Comparison of ENCODE assay signal across 14 cellular contexts in the genomic region with DNA sequence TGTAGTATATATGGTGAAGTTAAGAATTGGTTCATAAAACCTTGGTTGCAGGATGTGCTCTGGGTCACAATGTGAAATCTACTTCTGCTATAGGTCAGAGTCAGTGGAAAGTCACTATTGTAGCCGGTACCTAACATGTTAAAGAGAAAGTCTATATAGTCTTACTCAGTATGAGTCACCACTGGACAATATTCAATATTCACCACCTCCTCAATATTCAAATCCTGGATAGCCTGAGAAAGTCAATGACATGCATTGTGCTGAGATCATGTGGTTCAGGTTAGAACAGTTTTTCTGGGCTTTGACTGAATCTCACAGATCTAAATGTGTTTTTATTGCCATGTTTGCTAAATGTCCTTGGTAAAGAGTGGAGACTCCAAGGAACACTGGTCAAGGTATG.
A peak's percentile ranks its signal among the peaks of the same experiment; 100 is the strongest.
DNase-seq lines count a peak whose midpoint lies in the region; FAIRE-seq and TF ChIP-seq lines count a peak whose summit lies in the region.
"Had no signal": no experiment of that assay in that cellular context is flagged by ENCODE, and none has a peak within 500 bp of the region (broad histone marks: within the 10 kb centered on the region; RNA-seq: fewer than 3 reads in every experiment).

No MANE protein-coding gene starts in this region.

- POLR2A ChIA-PET in endothelial cell of umbilical vein (lab: Charles Lee) = no interaction called here

- no peaks in the 10 kb centered on the region for H3K36me3 Mint-ChIP-seq in osteocyte (ENCODE audit: unreplicated experiment)

- H4K20me1 ChIP-seq in endothelial cell of umbilical vein (replicated peaks; ENCODE audit: control insufficient read depth, extremely low read depth, insufficient read depth, low read length) = no peaks in the 10 kb centered on the region

- no peaks in the 10 kb centered on the region for H3K9me3 ChIP-seq in endothelial cell of umbilical vein (replicated peaks; ENCODE audit: control insufficient read depth, insufficient read depth, low read length)
- no peaks in the 10 kb centered on the region for H3K9me3 ChIP-seq in thyroid gland

- no peak for TF ChIP-seq POLR2A in H54 (IDR thresholded peaks at IDR 0.05; ENCODE audit: low read depth, low read length)
- no peak for TF ChIP-seq POLR2A in endothelial cell of umbilical vein (IDR thresholded peaks at IDR 0.05; ENCODE audit: low read depth, low read length)
- TF ChIP-seq POLR2A in thyroid gland (IDR thresholded peaks at IDR 0.05) = no peak

- no peak overlapping the region for H2AFZ ChIP-seq in endothelial cell of umbilical vein (ENCODE audit: low read depth, low read length)

- H3K9ac ChIP-seq in endothelial cell of umbilical vein (replicated peaks; ENCODE audit: extremely low read depth, insufficient read depth, low read length) = no peak overlapping the region

- H3K4me1 Mint-ChIP-seq in osteocyte (ENCODE audit: unreplicated experiment) = peaks cover 65% of the 10 kb centered on the region
- H3K4me1 Mint-ChIP-seq: B cell had no signal

- intact Hi-C loops in endothelial cell of umbilical vein (cut with micrococcal nuclease) = no loop called here
- intact Hi-C loops in thyroid gland (cut with DNase I) = no loop called here

- no peaks in the 10 kb centered on the region for H3K9me1 ChIP-seq in endothelial cell of umbilical vein (replicated peaks; ENCODE audit: control insufficient read depth, extremely low read depth, insufficient read depth, low read length)

- peaks cover 31% of the 10 kb centered on the region for H3K4me1 ChIP-seq in endothelial cell of umbilical vein (ENCODE audit: control insufficient read depth, extremely low read depth, insufficient read depth, low read length)
- peaks cover 5 to 9% of the 10 kb centered on the region in 2 donors for H3K4me1 ChIP-seq in thyroid gland

- H3K4me3 ChIP-seq in endothelial cell of umbilical vein (replicated peaks in 1 of 3; ENCODE audit: insufficient read depth in 1 of 3, low read depth in 1 of 3, low read length in 3 of 3) (no peak overlapping the region), thyroid gland (replicated peaks in 1 of 3) (no peak overlapping the region)

- 95 to 96% methylated on average over 1 of the region's 1 CpG for WGBS in thyroid gland, 2 donors

- H3K4me2 ChIP-seq in endothelial cell of umbilical vein (ENCODE audit: insufficient read depth, low read length) = no peak overlapping the region

- H3K27me3 Mint-ChIP-seq in osteocyte (ENCODE audit: unreplicated experiment) = no peaks in the 10 kb centered on the region

- TF ChIP-seq CTCF in endothelial cell of umbilical vein (IDR thresholded peaks at IDR 0.05; ENCODE audit: extremely low read depth in 1 of 2, insufficient read depth in 1 of 2, low read depth in 1 of 2, low read length in 2 of 2) (no peak), osteocyte (IDR thresholded peaks at IDR 0.05) (no peak), thyroid gland (IDR thresholded peaks at IDR 0.05) (no peak)

- FAIRE-seq in H54 (lab: Jason Lieb, UNC) = peak; percentile 98
- FAIRE-seq in RCC 7860 (lab: Jason Lieb, UNC) = peak; percentile 27
- FAIRE-seq in endothelial cell of umbilical vein (lab: Jason Lieb, UNC) = no peak

- no TSS peak for BruUV-seq in endothelial cell of umbilical vein (replicated peaks; lab: Mats Ljungman, UMichigan)

- H3K4me3 Mint-ChIP-seq in osteocyte (ENCODE audit: unreplicated experiment) = no peak overlapping the region
- H3K4me3 Mint-ChIP-seq: B cell had no signal

- CTCF ChIA-PET in endothelial cell of umbilical vein (lab: Charles Lee) = no interaction called here

- no peaks in the 10 kb centered on the region for H3K27me3 ChIP-seq in endothelial cell of umbilical vein (ENCODE audit: control insufficient read depth in 2 of 2, insufficient read depth in 2 of 2, low read length in 2 of 2)
- no peaks in the 10 kb centered on the region for H3K27me3 ChIP-seq in thyroid gland

- no peaks in the 10 kb centered on the region for H3K9me3 Mint-ChIP-seq in osteocyte (ENCODE audit: unreplicated experiment)

- H3K27ac ChIP-seq in endothelial cell of umbilical vein (ENCODE audit: insufficient read depth, low read depth, low read length) = no peak overlapping the region
- H3K27ac ChIP-seq in thyroid gland = no peak overlapping the region

- peak overlapping the region; percentile 54 for H3K27ac Mint-ChIP-seq in osteocyte (ENCODE audit: unreplicated experiment)
- H3K27ac Mint-ChIP-seq: B cell had no signal

- H3K36me3 ChIP-seq in endothelial cell of umbilical vein (ENCODE audit: control insufficient read depth in 2 of 2, extremely low read depth in 1 of 2, insufficient read depth in 2 of 2, low read length in 2 of 2) (no peaks in the 10 kb centered on the region), thyroid gland (no peaks in the 10 kb centered on the region)

- dilution Hi-C loops in endothelial cell of umbilical vein (cut with MboI; ENCODE audit: extremely low pct_ligation_motif_present, low sequenced_read_pairs) = no loop called here

- H3K79me2 ChIP-seq in endothelial cell of umbilical vein (ENCODE audit: control insufficient read depth, insufficient read depth, low read length) = no peaks in the 10 kb centered on the region

- no peak for DNase-seq in H54 (ENCODE audit: insufficient read length, low spot score)
- DNase-seq in RCC 7860 (ENCODE audit: low spot score) = peak; percentile 28
- DNase-seq in endothelial cell of umbilical vein (ENCODE audit: low read depth, low spot score) = peak; percentile 13
- DNase-seq in osteocyte (ENCODE audit: extremely low spot score, unreplicated experiment) = no peak
- no peak for DNase-seq in HPDE6-E6E7 (ENCODE audit: extremely low spot score)
- no peak for DNase-seq in A172 (ENCODE audit: low spot score)
- no peak for DNase-seq in thyroid gland
- DNase-seq in GOT3 (lab: John Stamatoyannopoulos, UW) = no peak
- DNase-seq: activated CD4-positive, alpha-beta T cell treated with anti-CD3 and anti-CD28 coated beads, Interleukin-2, amount 50 U/mL, for 1 hour; cortex of kidney; NCI-H1436; NCI-H82; stimulated activated CD4-positive, alpha-beta T cell treated with anti-CD3 and anti-CD28 coated beads, Interleukin-4, amount 100 ng/mL, for 4 hours had no signal

TF ChIP-seq in endothelial cell of umbilical vein, 7 proteins besides CTCF, POLR2A, EP300 and RAD21:
- TF ChIP-seq FOS (IDR thresholded peaks at IDR 0.05; ENCODE audit: borderline replicate concordance, insufficient read depth, low read length) (peak; percentile 51), EZH2 (IDR thresholded peaks at IDR 0.05; ENCODE audit: borderline replicate concordance, low read depth, low read length, severe bottlenecking) (no peak), MYC (IDR thresholded peaks at IDR 0.05; ENCODE audit: low read depth, low read length) (no peak), GATA2 (IDR thresholded peaks at IDR 0.05; ENCODE audit: insufficient read depth, insufficient read length, low read depth, low read length) (no peak), JUN (IDR thresholded peaks at IDR 0.05; ENCODE audit: borderline replicate concordance, insufficient read depth, insufficient read length, low read depth) (peak; percentile 32), MAX (IDR thresholded peaks at IDR 0.05; ENCODE audit: insufficient read depth, insufficient read length) (no peak), POLR2AphosphoS5 (IDR thresholded peaks at IDR 0.05; ENCODE audit: insufficient read depth, low read depth, low read length) (no peak)
TF ChIP-seq in endothelial cell of umbilical vein: peak in this region for 2.

Comparison
In these comparisons a context has a peak if more than half of its experiments do, and no peak if none do; other contexts are left out.
1. DNase-seq: peak in RCC 7860 (single experiment) and endothelial cell of umbilical vein (single experiment); none in H54 (single experiment), osteocyte (single experiment), HPDE6-E6E7 (single experiment), A172 (single experiment), thyroid gland (0 of 2) and GOT3 (single experiment).